In genomic region chr1:202656951-202657646, GRCh38 we compare ENCODE assay signal across 10 cellular contexts. TPM values are rescaled to one million over a fixed set of nuclear protein-coding genes. Genes with fewer than 3 reads are reported as not detected.
A peak's percentile ranks its signal among the peaks of the same experiment; 100 is the strongest.
DNase-seq lines count a peak whose midpoint lies in the region; ATAC-seq and TF ChIP-seq lines count a peak whose summit lies in the region.
"Had no signal": no experiment of that assay in that cellular context is flagged by ENCODE, and none has a peak within 500 bp of the region (broad histone marks: within the 10 kb centered on the region; RNA-seq: fewer than 3 reads in every experiment).

No MANE protein-coding gene starts in this region.

- DNase-seq in ELF-1 (ENCODE audit: low read depth, low spot score) = peak; percentile 87
- DNase-seq in cardiac fibroblast (ENCODE audit: low read depth in 2 of 2) = peak; percentile 31 to 48
- peak; percentile 9 to 49 for DNase-seq in lung microvascular endothelial cell (ENCODE audit: low read depth in 2 of 2)
- no peak for DNase-seq in suprapubic skin (ENCODE audit: low spot score in 2 of 2)
- DNase-seq: activated naive CD8-positive, alpha-beta T cell treated with anti-CD3 and anti-CD28 coated beads, Interleukin-2, amount 10 ng/mL, durations not matched to agents 7 days and 5 days had no signal

- ATAC-seq in GM21447 (IDR thresholded peaks at IDR 0.05; ENCODE audit: unreplicated experiment) (no peak), HG03469 (IDR thresholded peaks at IDR 0.05; ENCODE audit: unreplicated experiment) (no peak), HG03442 (IDR thresholded peaks at IDR 0.05; ENCODE audit: unreplicated experiment) (no peak)

- H3K9me3 ChIP-seq in Loucy (ENCODE audit: insufficient read depth, low read depth, low read length) = no peaks in the 10 kb centered on the region
- no peaks in the 10 kb centered on the region for H3K9me3 ChIP-seq in suprapubic skin

- no peak overlapping the region for H2AFZ ChIP-seq in Loucy (ENCODE audit: low read length)

- H3K4me1 ChIP-seq in Loucy (ENCODE audit: insufficient read depth, low read length, poor library complexity, severe bottlenecking) (no peaks in the 10 kb centered on the region), suprapubic skin (no peaks in the 10 kb centered on the region)

- H3K4me3 ChIP-seq in Loucy (ENCODE audit: low read length, poor library complexity, severe bottlenecking) = no peak overlapping the region
- no peak overlapping the region for H3K4me3 ChIP-seq in cardiac fibroblast (replicated peaks in 1 of 2; ENCODE audit: low read depth in 2 of 2, low read length in 2 of 2)
- no peak overlapping the region for H3K4me3 ChIP-seq in suprapubic skin

- H3K27ac ChIP-seq in suprapubic skin = no peak overlapping the region

- H3K9ac ChIP-seq in Loucy (ENCODE audit: low read depth, low read length, poor library complexity, severe bottlenecking) = no peak overlapping the region

- peak; percentile 33; the same call in 1 of the 2 replicates for TF ChIP-seq CTCF in Loucy (conservative IDR thresholded peaks at IDR 0.05; ENCODE audit: low read length)
- TF ChIP-seq CTCF in cardiac fibroblast (IDR thresholded peaks at IDR 0.05; ENCODE audit: low read depth, low read length) = no peak
- TF ChIP-seq CTCF in suprapubic skin (IDR thresholded peaks at IDR 0.05) = no peak

- no peak for TF ChIP-seq EP300 in suprapubic skin (IDR thresholded peaks at IDR 0.05)

- no peaks in the 10 kb centered on the region for H3K36me3 ChIP-seq in Loucy (ENCODE audit: insufficient read depth, low read length)
- H3K36me3 ChIP-seq in suprapubic skin = no peaks in the 10 kb centered on the region

- H3K9me2 ChIP-seq in Loucy (replicated peaks; ENCODE audit: low read depth, low read length) = no peaks in the 10 kb centered on the region

- TF ChIP-seq POLR2A in suprapubic skin (IDR thresholded peaks at IDR 0.05) = no peak

- H3K79me2 ChIP-seq in Loucy (ENCODE audit: insufficient read depth, low read length) = no peaks in the 10 kb centered on the region

- no peak overlapping the region for H3K4me2 ChIP-seq in Loucy (ENCODE audit: low read depth, low read length, poor library complexity, severe bottlenecking)

- 56% methylated on average over 6 of the region's 7 CpGs for WGBS in suprapubic skin

- no peaks in the 10 kb centered on the region for H3K27me3 ChIP-seq in Loucy (ENCODE audit: insufficient read depth, low read length, poor library complexity, severe bottlenecking)
- peaks cover 43% of the 10 kb centered on the region for H3K27me3 ChIP-seq in suprapubic skin

- H4K20me1 ChIP-seq in Loucy (ENCODE audit: insufficient read depth, low read length, poor library complexity, severe bottlenecking) = no peaks in the 10 kb centered on the region

- H3F3A ChIP-seq in Loucy (ENCODE audit: low read depth) = no peaks in the 10 kb centered on the region

RNA-seq across cellular contexts. Expression of gene SYT2, which starts 53.2 kb away (rescaled TPM):
- total RNA-seq in lung microvascular endothelial cell (not detected in 2 replicates), suprapubic skin (under 1 TPM in 1 of 4 donors, not detected in 3; 0.11 TPM)
- total RNA-seq: activated naive CD8-positive, alpha-beta T cell treated with anti-CD3 and anti-CD28 coated beads, Interleukin-2, amount 10 ng/mL, durations not matched to agents 7 days and 5 days; posterior vena cava had no signal

Comparison
In these comparisons a context has a peak if more than half of its experiments do, and no peak if none do; other contexts are left out.
1. DNase-seq: peak in ELF-1 (single experiment), cardiac fibroblast (2 of 2) and lung microvascular endothelial cell (2 of 2); none in suprapubic skin (0 of 2).